ENCODE assay signal across 8 cellular contexts in the genomic region with DNA sequence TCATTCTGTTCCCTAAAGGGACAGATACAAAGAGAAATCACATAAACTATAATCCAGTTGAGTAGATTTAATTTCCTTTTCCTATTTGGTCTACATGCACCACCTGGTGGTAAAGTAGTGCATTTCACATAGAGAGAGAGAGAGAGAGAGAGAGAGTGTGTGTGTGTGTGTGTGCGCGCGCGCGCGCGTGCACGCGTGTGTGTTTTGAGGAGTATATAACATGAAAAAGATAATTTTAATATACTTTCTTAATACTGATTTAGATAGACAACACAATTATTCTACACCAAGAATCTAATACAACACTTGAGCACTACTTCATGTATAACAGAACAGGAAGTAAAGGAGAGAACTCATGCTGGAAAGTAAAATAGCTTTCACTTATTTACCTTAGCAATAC. TPM values are rescaled to one million over a fixed set of nuclear protein-coding genes. Genes with fewer than 3 reads are reported as not detected.
DNase-seq lines count a peak whose midpoint lies in the region; ATAC-seq, FAIRE-seq and TF ChIP-seq lines count a peak whose summit lies in the region.

No MANE protein-coding gene starts in this region.

- DNase-seq in Caki2 (ENCODE audit: low read depth) = peak; percentile 37
- no peak for DNase-seq in H54 (ENCODE audit: insufficient read length, low spot score)
- DNase-seq in NCI-H748 treated with DMSO at 0.1 percent for 48 hours (lab: John Stamatoyannopoulos, UW) = peak; percentile 25
- DNase-seq in activated gamma-delta T cell treated with anti-CD3 and anti-CD28 coated beads, Interleukin-2, amount 50 U/mL, for 16 hours (ENCODE audit: low read depth) = peak; percentile 1
- peak; percentile 78 for DNase-seq in Right ventricle myocardium superior
- peak; percentile 39 to 62 for DNase-seq in psoas muscle
- no peak for DNase-seq in NCI-H187 (lab: John Stamatoyannopoulos, UW)

- H3K9me3 ChIP-seq in psoas muscle = no peaks in the 10 kb centered on the region

- TF ChIP-seq POLR2A in H54 (IDR thresholded peaks at IDR 0.05; ENCODE audit: low read depth, low read length) = no peak

- intact Hi-C loops in Right ventricle myocardium superior (cut with DNase I) (loop anchor here (5.0 to 10.0 kb wide), 2 partner anchors 190 to 567 kb away; no protein-coding TSS in a partner anchor), psoas muscle (cut with DNase I) (loop anchor here (1.0 to 10.0 kb wide), 5 partner anchors 187 to 723 kb away; a partner anchor contains a TSS)

- in situ Hi-C loops in Caki2 (cut with HindIII; ENCODE audit: low pct_unique_long_range_greater_than_20kb, low sequenced_read_pairs) = no loop called here

- 16 to 24% (median 22%) methylated on average over 9 of the region's 9 CpGs for WGBS in psoas muscle, 3 donors

- FAIRE-seq in H54 (lab: Jason Lieb, UNC) = peak; percentile 55

- H3K36me3 ChIP-seq in psoas muscle (ENCODE audit: insufficient read depth in 1 of 2, low read depth in 1 of 2) = no peaks in the 10 kb centered on the region

- H3K27ac ChIP-seq in psoas muscle = no peak overlapping the region

- no peaks in the 10 kb centered on the region for H3K4me1 ChIP-seq in psoas muscle

- peak; percentile 63 for ATAC-seq in Right ventricle myocardium superior (ENCODE audit: poor library complexity)
- peak; percentile 62 to 94 (median 75) for ATAC-seq in psoas muscle
- ATAC-seq in GM21381 (IDR thresholded peaks at IDR 0.05; ENCODE audit: unreplicated experiment) = no peak

- H3K4me3 ChIP-seq in psoas muscle = peak overlapping the region; percentile 53

- H3K27me3 ChIP-seq in psoas muscle (ENCODE audit: insufficient read depth in 3 of 3, low read length in 2 of 3) = no peaks in the 10 kb centered on the region

- peak; percentile 83 for TF ChIP-seq CTCF in psoas muscle (IDR thresholded peaks at IDR 0.05)

RNA-seq across cellular contexts. Expression of a gene that starts 1.1 kb away (rescaled TPM):
- total RNA-seq in Caki2 (2014; rRNA removed; shearing (Covaris generic); ENCODE audit: low replicate concordance) = not detected in 2 replicates
- 35.0 TPM for total RNA-seq in Right ventricle myocardium superior
- 1 to 10 TPM; 1.4 to 7.0 (median 2.5) TPM for total RNA-seq in psoas muscle
- polyA plus RNA-seq in psoas muscle = 1 to 10 TPM; 1.5 to 2.9 (median 1.6) TPM

Comparison
In these comparisons a context has a peak if more than half of its experiments do, and no peak if none do; other contexts are left out.
1. DNase-seq: peak in Caki2 (single experiment), NCI-H748 treated with DMSO at 0.1 percent for 48 hours (single experiment), activated gamma-delta T cell treated with anti-CD3 and anti-CD28 coated beads, Interleukin-2, amount 50 U/mL, for 16 hours (single experiment), Right ventricle myocardium superior (single experiment) and psoas muscle (2 of 2); none in H54 (single experiment) and NCI-H187 (0 of 2).